ENCODE assay signal across 16 cellular contexts in the genomic region with DNA sequence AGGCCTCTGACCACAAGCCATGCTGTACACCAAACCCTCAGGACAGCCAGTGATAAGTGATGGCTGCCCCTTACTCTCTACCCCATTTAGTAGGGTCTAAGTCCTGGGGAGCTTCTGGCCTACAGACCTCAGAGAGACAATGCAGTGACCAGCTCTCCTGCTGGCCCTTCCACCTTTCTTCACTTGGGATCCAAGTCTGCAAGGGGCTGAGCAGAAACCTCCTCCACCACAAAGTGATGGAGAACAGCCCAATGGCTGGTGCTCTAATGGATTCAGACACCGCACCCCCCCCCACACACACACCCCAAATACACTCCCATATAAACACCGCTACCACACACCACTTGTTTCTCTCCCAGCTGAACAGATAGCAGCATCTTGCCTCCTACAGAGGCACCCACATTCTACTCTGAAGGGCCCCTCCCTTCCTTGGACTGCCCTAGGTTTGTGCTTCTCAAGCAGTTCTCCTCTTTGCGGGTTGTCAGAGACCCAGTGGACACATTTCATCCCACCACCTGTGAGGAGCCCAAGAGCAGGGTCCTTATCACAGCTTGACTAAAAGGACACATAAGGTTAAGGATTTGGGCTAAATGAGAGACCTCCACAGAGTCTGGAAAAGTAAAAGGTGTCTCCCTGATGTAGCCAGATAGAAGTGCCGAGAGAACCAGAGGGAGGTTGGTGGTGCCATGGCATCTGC. TPM values are rescaled to one million over a fixed set of nuclear protein-coding genes. Genes with fewer than 3 reads are reported as not detected.
DNase-seq lines count a peak whose midpoint lies in the region; ATAC-seq, FAIRE-seq and TF ChIP-seq lines count a peak whose summit lies in the region.
"Had no signal": no experiment of that assay in that cellular context is flagged by ENCODE, and none has a peak within 500 bp of the region (broad histone marks: within the 10 kb centered on the region; RNA-seq: fewer than 3 reads in every experiment).

No MANE protein-coding gene starts in this region.

- peaks cover 6% of the 10 kb centered on the region for H3K27me3 Mint-ChIP-seq in activated CD4-positive, alpha-beta T cell treated with anti-CD3 and anti-CD28 coated beads for 36 hours
- H3K27me3 Mint-ChIP-seq in activated CD4-positive, alpha-beta T cell treated with anti-CD3 and anti-CD28 coated beads, Interleukin-2, amount 10 ng/mL, durations not matched to agents 7 days and 5 days, result peaks cover 11% of the 10 kb centered on the region
- H3K27me3 Mint-ChIP-seq in WTC11 (ENCODE audit: low read depth), result peaks cover 20% of the 10 kb centered on the region
- H3K27me3 Mint-ChIP-seq in immature natural killer cell (ENCODE audit: low read depth in 3 of 3), result peaks cover 0 to 14% (median 6%) of the 10 kb centered on the region in 3 donors

- no peaks in the 10 kb centered on the region for H3K36me3 Mint-ChIP-seq in activated CD4-positive, alpha-beta T cell treated with anti-CD3 and anti-CD28 coated beads for 36 hours (ENCODE audit: low read depth)
- H3K36me3 Mint-ChIP-seq in activated CD4-positive, alpha-beta T cell treated with anti-CD3 and anti-CD28 coated beads, Interleukin-2, amount 10 ng/mL, durations not matched to agents 7 days and 5 days (ENCODE audit: low read depth), result no peaks in the 10 kb centered on the region
- H3K36me3 Mint-ChIP-seq in WTC11, result no peaks in the 10 kb centered on the region
- peaks cover 0 to 8% (median 0%) of the 10 kb centered on the region in 3 donors for H3K36me3 Mint-ChIP-seq in immature natural killer cell

- TF ChIP-seq CTCF in WTC11 (IDR thresholded peaks at IDR 0.05), result no peak
- no peak for TF ChIP-seq CTCF in spleen (IDR thresholded peaks at IDR 0.05 in 8 of 11, conservative IDR thresholded peaks at IDR 0.05 in 3 of 11)

- no peaks in the 10 kb centered on the region for H3K9me3 ChIP-seq in spleen
- H3K9me3 ChIP-seq in small intestine (ENCODE audit: control insufficient read depth, low read depth), result no peaks in the 10 kb centered on the region
- H3K9me3 ChIP-seq: pancreas, tibial artery had no signal

- no peaks in the 10 kb centered on the region for H3K9me3 Mint-ChIP-seq in activated CD4-positive, alpha-beta T cell treated with anti-CD3 and anti-CD28 coated beads for 36 hours (ENCODE audit: low read depth)
- no peaks in the 10 kb centered on the region for H3K9me3 Mint-ChIP-seq in activated CD4-positive, alpha-beta T cell treated with anti-CD3 and anti-CD28 coated beads, Interleukin-2, amount 10 ng/mL, durations not matched to agents 7 days and 5 days
- H3K9me3 Mint-ChIP-seq in WTC11 (no peaks in the 10 kb centered on the region), immature natural killer cell (no peaks in the 10 kb centered on the region)

- ATAC-seq in activated CD4-positive, alpha-beta T cell treated with anti-CD3 and anti-CD28 coated beads for 36 hours, result no peak
- ATAC-seq in WTC11 (no peak), GM19351 (IDR thresholded peaks at IDR 0.05; ENCODE audit: unreplicated experiment) (no peak)
- ATAC-seq: pancreas had no signal

- H3K4me3 Mint-ChIP-seq in activated CD4-positive, alpha-beta T cell treated with anti-CD3 and anti-CD28 coated beads for 36 hours, result no peak overlapping the region
- no peak overlapping the region for H3K4me3 Mint-ChIP-seq in activated CD4-positive, alpha-beta T cell treated with anti-CD3 and anti-CD28 coated beads, Interleukin-2, amount 10 ng/mL, durations not matched to agents 7 days and 5 days
- H3K4me3 Mint-ChIP-seq in WTC11 (peak overlapping the region; percentile 73), immature natural killer cell (peak overlapping the region in 3 of 5 donors; percentile 22 to 70 (median 45))

- DNase-seq in activated CD4-positive, alpha-beta T cell treated with anti-CD3 and anti-CD28 coated beads for 36 hours, result peak; percentile 1
- DNase-seq in activated CD4-positive, alpha-beta T cell treated with anti-CD3 and anti-CD28 coated beads, Interleukin-2, amount 10 ng/mL, durations not matched to agents 7 days and 5 days, result no peak
- DNase-seq in WTC11 (ENCODE audit: low spot score), result no peak
- no peak for DNase-seq in immature natural killer cell
- peak; percentile 16 for DNase-seq in spleen
- no peak for DNase-seq in NCI-H345 treated with DMSO at 0.1 percent for 48 hours (lab: John Stamatoyannopoulos, UW; ENCODE audit: unreplicated experiment)
- DNase-seq in small intestine, result no peak
- DNase-seq: 8988T; activated effector memory CD4-positive, alpha-beta T cell treated with anti-CD3 and anti-CD28 coated beads, Interleukin-2, amount 50 U/mL, for 16 hours; C1 segment of cervical spinal cord; DMS53; NCI-H1105; NCI-H2171 treated with DMSO at 0.1 percent for 48 hours had no signal

- CTCF ChIA-PET in activated CD4-positive, alpha-beta T cell treated with anti-CD3 and anti-CD28 coated beads for 36 hours (lab: Charles Lee), result interaction anchor here (0.6 to 7.9 kb wide), 2 partner anchors 18 to 348 kb away, joined by 3 to 48 read pairs; no protein-coding TSS in a partner anchor
- CTCF ChIA-PET in activated CD4-positive, alpha-beta T cell treated with anti-CD3 and anti-CD28 coated beads, Interleukin-2, amount 10 ng/mL, durations not matched to agents 7 days and 5 days (lab: Charles Lee), result interaction anchor here (1.0 to 3.1 kb wide), 2 partner anchors 12 to 18 kb away, joined by 3 to 10 read pairs; no protein-coding TSS in a partner anchor
- CTCF ChIA-PET in WTC11 (lab: Charles Lee), result interaction anchor here (1.9 kb wide), 1 partner anchor 18 kb away, joined by 15 read pairs; no protein-coding TSS in a partner anchor

- H3K27me3 ChIP-seq in spleen (replicated peaks in 1 of 7) (peaks cover 0 to 26% (median 14%) of the 10 kb centered on the region in 7 donors), small intestine (ENCODE audit: control insufficient read depth in 2 of 2, insufficient read depth in 2 of 2, low read length in 2 of 2) (no peaks in the 10 kb centered on the region)
- H3K27me3 ChIP-seq: pancreas, tibial artery had no signal

- WGBS in spleen, 5 donors, result 95 to 98% (median 96%) methylated on average over 4 of the region's 4 CpGs
- 91 to 100% (median 95%) methylated on average over 4 of the region's 4 CpGs for WGBS in small intestine, 3 donors

- peaks cover 12% of the 10 kb centered on the region for H3K4me1 Mint-ChIP-seq in activated CD4-positive, alpha-beta T cell treated with anti-CD3 and anti-CD28 coated beads for 36 hours
- H3K4me1 Mint-ChIP-seq in activated CD4-positive, alpha-beta T cell treated with anti-CD3 and anti-CD28 coated beads, Interleukin-2, amount 10 ng/mL, durations not matched to agents 7 days and 5 days, result peaks cover 4% of the 10 kb centered on the region
- H3K4me1 Mint-ChIP-seq in WTC11 (peaks cover 9% of the 10 kb centered on the region), immature natural killer cell (no peaks in the 10 kb centered on the region)

- no peak overlapping the region for H3K27ac Mint-ChIP-seq in activated CD4-positive, alpha-beta T cell treated with anti-CD3 and anti-CD28 coated beads for 36 hours
- no peak overlapping the region for H3K27ac Mint-ChIP-seq in activated CD4-positive, alpha-beta T cell treated with anti-CD3 and anti-CD28 coated beads, Interleukin-2, amount 10 ng/mL, durations not matched to agents 7 days and 5 days
- H3K27ac Mint-ChIP-seq in WTC11 (no peak overlapping the region), immature natural killer cell (no peak overlapping the region)

- peaks cover 0 to 29% (median 8%) of the 10 kb centered on the region in 6 donors for H3K4me1 ChIP-seq in spleen
- peaks cover 3 to 6% of the 10 kb centered on the region in 2 donors for H3K4me1 ChIP-seq in small intestine (ENCODE audit: control insufficient read depth in 2 of 2, insufficient read depth in 1 of 2, low read depth in 1 of 2, low read length in 1 of 2)
- H3K4me1 ChIP-seq: pancreas had no signal

- H3K36me3 ChIP-seq in spleen (no peaks in the 10 kb centered on the region), small intestine (ENCODE audit: control insufficient read depth in 2 of 2, insufficient read depth in 2 of 2, low read length in 2 of 2) (no peaks in the 10 kb centered on the region)
- H3K36me3 ChIP-seq: pancreas, tibial artery had no signal

- POLR2A ChIA-PET in activated CD4-positive, alpha-beta T cell treated with anti-CD3 and anti-CD28 coated beads for 36 hours (lab: Charles Lee), result no interaction called here
- POLR2A ChIA-PET in activated CD4-positive, alpha-beta T cell treated with anti-CD3 and anti-CD28 coated beads, Interleukin-2, amount 10 ng/mL, durations not matched to agents 7 days and 5 days (lab: Charles Lee), result no interaction called here
- POLR2A ChIA-PET in WTC11 (lab: Charles Lee), result no interaction called here

- H3K4me3 ChIP-seq in spleen (no peak overlapping the region), small intestine (ENCODE audit: low read depth in 1 of 2, low read length in 2 of 2) (no peak overlapping the region)

- FAIRE-seq in small intestine (lab: Jason Lieb, UNC), result no peak
- FAIRE-seq: pancreas had no signal

- intact Hi-C loops in activated CD4-positive, alpha-beta T cell treated with anti-CD3 and anti-CD28 coated beads for 36 hours (cut with DNase I, micrococcal nuclease), result no loop called here
- intact Hi-C loops in spleen (cut with DNase I; ENCODE audit: low total_unique reads), result no loop called here

- H3K27ac ChIP-seq in spleen (no peak overlapping the region), small intestine (ENCODE audit: low read depth in 1 of 2, low read length in 1 of 2) (no peak overlapping the region)

- TF ChIP-seq POLR2A in spleen (IDR thresholded peaks at IDR 0.05), result no peak

RNA-seq across cellular contexts. Expression of a gene that starts 1.3 kb away (rescaled TPM):
- total RNA-seq in activated CD4-positive, alpha-beta T cell treated with anti-CD3 and anti-CD28 coated beads for 36 hours, result under 1 TPM; 0.21 to 0.23 TPM
- not detected for total RNA-seq in activated CD4-positive, alpha-beta T cell treated with anti-CD3 and anti-CD28 coated beads, Interleukin-2, amount 10 ng/mL, durations not matched to agents 7 days and 5 days
- total RNA-seq in WTC11 (2021) (10.6 to 15.2 TPM (median 11.4 TPM) in 3 replicates), spleen (10 to 100 TPM in 1 of 7 donors, 1 to 10 TPM in 6; 3.5 to 17.4 (median 9.0) TPM)
- polyA plus RNA-seq in immature natural killer cell (not detected), spleen (10 to 100 TPM in 1 of 3 donors, 1 to 10 TPM in 2; 7.5 to 16.9 (median 9.0) TPM), small intestine (10 to 100 TPM in 1 of 3 donors, 1 to 10 TPM in 2; 2.5 to 14.2 (median 5.9) TPM)

RNA-seq across cellular contexts. Expression of a gene that starts 28.6 kb away (rescaled TPM):
- 1 to 10 TPM; 6.1 to 8.9 TPM for total RNA-seq in activated CD4-positive, alpha-beta T cell treated with anti-CD3 and anti-CD28 coated beads for 36 hours
- total RNA-seq in activated CD4-positive, alpha-beta T cell treated with anti-CD3 and anti-CD28 coated beads, Interleukin-2, amount 10 ng/mL, durations not matched to agents 7 days and 5 days, result 1 to 10 TPM; 2.3 to 2.5 TPM
- total RNA-seq in WTC11 (2021), result 15.1 to 19.0 TPM (median 17.8 TPM) in 3 replicates
- polyA plus RNA-seq in immature natural killer cell, result under 1 TPM in 2 of 3 donors, not detected in 1; 0.91 TPM
- total RNA-seq in spleen, result 10 to 100 TPM in 6 of 7 donors, 1 to 10 TPM in 1; 8.2 to 38.1 (median 15.6) TPM
- 1 to 10 TPM; 2.7 to 4.8 (median 4.1) TPM for polyA plus RNA-seq in spleen
- polyA plus RNA-seq in small intestine, result 10 to 100 TPM; 15.7 to 24.8 (median 19.1) TPM

RNA-seq across cellular contexts. Expression of a gene that starts 38.0 kb away (rescaled TPM):
- 1 to 10 TPM in 1 of 2 experiments, under 1 TPM in 1; 0.66 to 1.1 TPM for total RNA-seq in activated CD4-positive, alpha-beta T cell treated with anti-CD3 and anti-CD28 coated beads for 36 hours
- not detected for total RNA-seq in activated CD4-positive, alpha-beta T cell treated with anti-CD3 and anti-CD28 coated beads, Interleukin-2, amount 10 ng/mL, durations not matched to agents 7 days and 5 days
- total RNA-seq in WTC11 (2021), result 0.34 to 0.50 TPM (median 0.35 TPM) in 3 replicates
- not detected for polyA plus RNA-seq in immature natural killer cell
- 10 to 100 TPM in 4 of 7 donors, 1 to 10 TPM in 3; 6.3 to 25.1 (median 11.5) TPM for total RNA-seq in spleen
- 1 to 10 TPM in 2 of 3 donors, under 1 TPM in 1; 0.47 to 2.3 (median 1.7) TPM for polyA plus RNA-seq in spleen
- 1 to 10 TPM; 1.5 to 5.7 (median 4.2) TPM for polyA plus RNA-seq in small intestine

Comparison
In these comparisons a context has a peak if more than half of its experiments do, and no peak if none do; other contexts are left out.
1. DNase-seq: peak in activated CD4-positive, alpha-beta T cell treated with anti-CD3 and anti-CD28 coated beads for 36 hours (single experiment) and spleen (single experiment); none in activated CD4-positive, alpha-beta T cell treated with anti-CD3 and anti-CD28 coated beads, Interleukin-2, amount 10 ng/mL, durations not matched to agents 7 days and 5 days (single experiment), WTC11 (single experiment), immature natural killer cell (0 of 3), NCI-H345 treated with DMSO at 0.1 percent for 48 hours (single experiment) and small intestine (single experiment).
2. H3K4me3 Mint-ChIP-seq: peak in WTC11 (single experiment) and immature natural killer cell (3 of 5); none in activated CD4-positive, alpha-beta T cell treated with anti-CD3 and anti-CD28 coated beads for 36 hours (single experiment) and activated CD4-positive, alpha-beta T cell treated with anti-CD3 and anti-CD28 coated beads, Interleukin-2, amount 10 ng/mL, durations not matched to agents 7 days and 5 days (single experiment).